ENCODE assay signal across 11 cellular contexts in the genomic region with DNA sequence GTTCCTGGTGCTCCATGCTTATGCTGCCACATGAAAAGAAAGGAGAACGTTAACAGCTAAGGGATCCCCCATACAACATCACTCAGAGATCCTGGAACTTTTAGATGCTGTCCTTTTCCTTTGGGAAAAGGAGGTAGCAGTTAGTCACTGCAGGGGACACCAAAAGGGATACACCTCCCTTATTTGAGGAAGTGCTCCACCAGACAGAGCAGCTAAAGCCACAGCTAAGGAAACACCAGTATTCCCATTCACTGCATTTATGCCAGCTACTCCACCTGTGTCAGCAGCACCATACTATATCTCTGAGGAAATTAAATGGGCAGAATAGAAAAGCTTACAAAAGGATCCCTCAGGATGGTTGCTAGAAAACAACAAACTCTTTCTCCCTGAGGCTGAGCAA.
"Had no signal": no experiment of that assay in that cellular context is flagged by ENCODE, and none has a peak within 500 bp of the region (broad histone marks: within the 10 kb centered on the region; RNA-seq: fewer than 3 reads in every experiment).

No MANE protein-coding gene starts in this region.

- H3K4me3 ChIP-seq: GM23248, GM23338, HAP-1 had no signal

- H3K36me3 ChIP-seq: HAP-1 had no signal

- H3K9me3 ChIP-seq: HAP-1 had no signal

- ATAC-seq: GM23338, HCT116 had no signal

- H3K27ac ChIP-seq: GM23248 had no signal

- H3K4me1 ChIP-seq: HAP-1 had no signal

- DNase-seq: GM23248, GOT3, H7, H9, HCEC 1CT, HFFc6 had no signal

- FAIRE-seq: H1, H54 had no signal

- H3K9ac ChIP-seq: GM23248 had no signal

- H2AFZ ChIP-seq: GM23248, GM23338 had no signal

- H3K4me2 ChIP-seq: GM23338 had no signal
